ENCODE assay signal across 17 cellular contexts in genomic region chr2:171531836-171532450, GRCh38. TPM values are rescaled to one million over a fixed set of nuclear protein-coding genes. Genes with fewer than 3 reads are reported as not detected.
A peak's percentile ranks its signal among the peaks of the same experiment; 100 is the strongest.
DNase-seq lines count a peak whose midpoint lies in the region; ATAC-seq and TF ChIP-seq lines count a peak whose summit lies in the region.
"Had no signal": no experiment of that assay in that cellular context is flagged by ENCODE, and none has a peak within 500 bp of the region (broad histone marks: within the 10 kb centered on the region; RNA-seq: fewer than 3 reads in every experiment).

No MANE protein-coding gene starts in this region.

- H3K36me3 ChIP-seq in MM.1S (replicated peaks; ENCODE audit: insufficient read depth, low read length) (no peaks in the 10 kb centered on the region), brain microvascular endothelial cell (replicated peaks) (no peaks in the 10 kb centered on the region), osteoblast (ENCODE audit: insufficient read depth, low read length) (peaks cover 3% of the 10 kb centered on the region)
- H3K36me3 ChIP-seq: colonic mucosa had no signal

- in situ Hi-C loops in brain microvascular endothelial cell (cut with HindIII; ENCODE audit: low pct_ligation_motif_present, low sequenced_read_pairs), result no loop called here

- no peak for ATAC-seq in GM19463 (IDR thresholded peaks at IDR 0.05; ENCODE audit: unreplicated experiment)
- ATAC-seq: activated naive CD8-positive, alpha-beta T cell treated with anti-CD3 and anti-CD28 coated beads, Interleukin-2, amount 50 U/mL, for 24 hours; mucosa of descending colon; stimulated activated memory B cell treated with anti-CD40 and anti-IgM and Interleukin-4, amounts not matched to agents 10 μg/mL and 1 μg/mL and 100 μg/mL, for 72 hours had no signal

- H3K9me2 ChIP-seq in MM.1S (replicated peaks; ENCODE audit: insufficient read depth, low read length), result no peaks in the 10 kb centered on the region

- no peaks in the 10 kb centered on the region for H3K79me2 ChIP-seq in MM.1S (ENCODE audit: low read length)
- H3K79me2 ChIP-seq in osteoblast (ENCODE audit: insufficient read depth, low read length), result peaks cover 78% of the 10 kb centered on the region
- H3K79me2 ChIP-seq: parathyroid adenoma had no signal

- BruUV-seq in Calu3 (replicated peaks; lab: Mats Ljungman, UMichigan), result no TSS peak

- no peak for TF ChIP-seq CTCF in AG10803 (conservative IDR thresholded peaks at IDR 0.05; ENCODE audit: low read length)
- TF ChIP-seq CTCF in MM.1S (IDR thresholded peaks at IDR 0.05; ENCODE audit: low read length), result no peak
- TF ChIP-seq CTCF in brain microvascular endothelial cell (IDR thresholded peaks at IDR 0.05; ENCODE audit: low read depth, low read length, missing control alignments), result no peak
- TF ChIP-seq CTCF in osteoblast (IDR thresholded peaks at IDR 0.05; ENCODE audit: extremely low read depth, low read depth, low read length), result no peak
- no peak for TF ChIP-seq CTCF in Calu3 (IDR thresholded peaks at IDR 0.05; ENCODE audit: unreplicated experiment)

- peaks cover 57% of the 10 kb centered on the region for H3K27me3 Mint-ChIP-seq in Calu3 (ENCODE audit: unreplicated experiment)

- H3K27ac ChIP-seq in MM.1S (ENCODE audit: low read length), result no peak overlapping the region
- H3K27ac ChIP-seq in brain microvascular endothelial cell, result peak overlapping the region; percentile 72
- H3K27ac ChIP-seq in osteoblast (ENCODE audit: low read depth, low read length), result peak overlapping the region; percentile 89
- H3K27ac ChIP-seq: colonic mucosa, parathyroid adenoma had no signal

- H3K4me1 Mint-ChIP-seq in Calu3 (ENCODE audit: low read depth, unreplicated experiment), result no peaks in the 10 kb centered on the region
- H3K4me1 Mint-ChIP-seq: activated CD4-positive, alpha-beta memory T cell treated with anti-CD3 and anti-CD28 coated beads, Interleukin-2, amount 10 ng/mL, durations not matched to agents 7 days and 5 days; activated naive CD8-positive, alpha-beta T cell treated with anti-CD3 and anti-CD28 coated beads, Interleukin-2, amount 50 U/mL, for 24 hours; stimulated activated memory B cell treated with anti-CD40 and anti-IgM and Interleukin-4, amounts not matched to agents 10 μg/mL and 1 μg/mL and 100 μg/mL, for 72 hours had no signal

- H3K4me1 ChIP-seq in MM.1S (ENCODE audit: low read length) (no peaks in the 10 kb centered on the region), osteoblast (ENCODE audit: insufficient read depth, low read length) (peaks cover 26% of the 10 kb centered on the region)
- H3K4me1 ChIP-seq: colonic mucosa, parathyroid adenoma had no signal

- no peaks in the 10 kb centered on the region for H3K27me3 ChIP-seq in MM.1S (replicated peaks; ENCODE audit: insufficient read depth, low read length)
- H3K27me3 ChIP-seq in brain microvascular endothelial cell (replicated peaks), result no peaks in the 10 kb centered on the region
- H3K27me3 ChIP-seq in osteoblast (ENCODE audit: insufficient read depth, low read length), result no peaks in the 10 kb centered on the region
- H3K27me3 ChIP-seq: colonic mucosa, heart right ventricle had no signal

- no peaks in the 10 kb centered on the region for H3K36me3 Mint-ChIP-seq in Calu3 (ENCODE audit: insufficient read depth, unreplicated experiment)
- H3K36me3 Mint-ChIP-seq: stimulated activated memory B cell treated with anti-CD40 and anti-IgM and Interleukin-4, amounts not matched to agents 10 μg/mL and 1 μg/mL and 100 μg/mL, for 72 hours had no signal

- H4K20me1 ChIP-seq in MM.1S (ENCODE audit: insufficient read depth, low read length) (no peaks in the 10 kb centered on the region), osteoblast (ENCODE audit: insufficient read depth, low read length) (no peaks in the 10 kb centered on the region)

- H3K4me3 ChIP-seq in AG10803 (ENCODE audit: low read length), result peak overlapping the region; percentile 6; the same call in 1 of the 2 replicates
- H3K4me3 ChIP-seq in MM.1S (ENCODE audit: low read length), result no peak overlapping the region
- no peak overlapping the region for H3K4me3 ChIP-seq in brain microvascular endothelial cell (ENCODE audit: low read depth, low read length)
- H3K4me3 ChIP-seq in osteoblast (ENCODE audit: insufficient read depth, low read length), result peak overlapping the region; percentile 44
- H3K4me3 ChIP-seq: colonic mucosa, heart right ventricle, mucosa of descending colon had no signal

- no peak overlapping the region for H3K4me3 Mint-ChIP-seq in Calu3 (ENCODE audit: low read depth, unreplicated experiment)
- H3K4me3 Mint-ChIP-seq: activated CD4-positive, alpha-beta memory T cell treated with anti-CD3 and anti-CD28 coated beads, Interleukin-2, amount 10 ng/mL, durations not matched to agents 7 days and 5 days; activated naive CD8-positive, alpha-beta T cell treated with anti-CD3 and anti-CD28 coated beads, Interleukin-2, amount 50 U/mL, for 24 hours; stimulated activated memory B cell treated with anti-CD40 and anti-IgM and Interleukin-4, amounts not matched to agents 10 μg/mL and 1 μg/mL and 100 μg/mL, for 72 hours had no signal

- intact Hi-C loops in Calu3 (cut with micrococcal nuclease; ENCODE audit: unreplicated experiment), result no loop called here

- no peaks in the 10 kb centered on the region for H3F3A ChIP-seq in MM.1S (ENCODE audit: insufficient read depth, low read length)

- H2AFZ ChIP-seq in MM.1S (ENCODE audit: low read length) (no peak overlapping the region), osteoblast (ENCODE audit: low read length) (no peak overlapping the region)

- no peak overlapping the region for H3K9ac ChIP-seq in MM.1S (ENCODE audit: low read length)
- H3K9ac ChIP-seq: parathyroid adenoma had no signal

- DNase-seq in AG10803 (ENCODE audit: low read depth) (no peak), MM.1S (no peak), brain microvascular endothelial cell (no peak), osteoblast (ENCODE audit: insufficient read length, low spot score, missing footprints) (peak; percentile 45), hippocampal formation (lab: John Stamatoyannopoulos, UW) (no peak), Calu3 (no peak)
- no peak for DNase-seq in activated CD4-positive, CD25-positive, alpha-beta regulatory T cell treated with anti-CD3 and anti-CD28 coated beads, Interleukin-2, amount 50 U/mL, for 72 hours
- DNase-seq: activated CD4-positive, alpha-beta memory T cell treated with anti-CD3 and anti-CD28 coated beads, Interleukin-2, amount 10 ng/mL, durations not matched to agents 7 days and 5 days; activated naive CD8-positive, alpha-beta T cell treated with anti-CD3 and anti-CD28 coated beads, Interleukin-2, amount 50 U/mL, for 24 hours; colonic mucosa; heart right ventricle; Karpas-422; mucosa of descending colon; NCI-H1694 treated with DMSO at 0.1 percent for 48 hours had no signal

- H3K9me3 ChIP-seq in MM.1S (replicated peaks; ENCODE audit: insufficient read depth, low read length) (no peaks in the 10 kb centered on the region), osteoblast (ENCODE audit: low read depth, low read length) (no peaks in the 10 kb centered on the region)
- H3K9me3 ChIP-seq: colonic mucosa, mucosa of descending colon had no signal

- CTCF ChIA-PET in Calu3 (lab: Charles Lee), result no interaction called here

- H3K27ac Mint-ChIP-seq in Calu3 (ENCODE audit: unreplicated experiment), result no peak overlapping the region
- H3K27ac Mint-ChIP-seq: activated CD4-positive, alpha-beta memory T cell treated with anti-CD3 and anti-CD28 coated beads, Interleukin-2, amount 10 ng/mL, durations not matched to agents 7 days and 5 days; activated naive CD8-positive, alpha-beta T cell treated with anti-CD3 and anti-CD28 coated beads, Interleukin-2, amount 50 U/mL, for 24 hours; stimulated activated memory B cell treated with anti-CD40 and anti-IgM and Interleukin-4, amounts not matched to agents 10 μg/mL and 1 μg/mL and 100 μg/mL, for 72 hours had no signal

- peaks cover 2% of the 10 kb centered on the region for H3K9me3 Mint-ChIP-seq in Calu3 (ENCODE audit: low read depth, unreplicated experiment)

- H3K4me2 ChIP-seq in MM.1S (ENCODE audit: low read depth, low read length) (peak overlapping the region; percentile 5; the same call in 1 of the 2 replicates), osteoblast (ENCODE audit: insufficient read depth, low read length) (peak overlapping the region; percentile 67)

RNA-seq across cellular contexts. Expression of gene CYBRD1, which starts 9.7 kb away (rescaled TPM):
- total RNA-seq in osteoblast, result 338 and 514 TPM in 2 replicates
- total RNA-seq in Calu3 (2022), result 2.3 and 2.6 TPM in 2 replicates

Comparison
In these comparisons a context has a peak if more than half of its experiments do, and no peak if none do; other contexts are left out.
1. H3K4me3 ChIP-seq: peak in AG10803 (single experiment) and osteoblast (single experiment); none in MM.1S (single experiment) and brain microvascular endothelial cell (single experiment).
2. RNA of gene CYBRD1, which starts 9.7 kb away (total RNA-seq): 338 to 514 TPM in osteoblast; 2.3 to 2.6 TPM in Calu3; every median in the first group is over 10 times any median in the second.